1 cellular context compared by ENCODE assay signal in genomic region chr19:35247526-35248309, GRCh38.
TF ChIP-seq lines count a peak whose summit lies in the region.

No MANE protein-coding gene starts in this region.

TF ChIP-seq in HepG2, 621 proteins besides CTCF, POLR2A, EP300 and RAD21 (continues in another document):
- TF ChIP-seq ZFP41 (CRISPR knock-in tag; IDR thresholded peaks at IDR 0.05; ENCODE audit: borderline replicate concordance) (no peak), AHR (CRISPR knock-in tag; IDR thresholded peaks at IDR 0.05) (no peak), TBL1XR1 (IDR thresholded peaks at IDR 0.05; ENCODE audit: borderline replicate concordance, low read length, partially characterized antibody) (no peak), ZFY (CRISPR knock-in tag; IDR thresholded peaks at IDR 0.05) (no peak; the same call in 1 of the 2 replicates), ISL2 (CRISPR knock-in tag; IDR thresholded peaks at IDR 0.05) (peak; percentile 29; the same call in 1 of the 2 replicates), ZSCAN25 (CRISPR knock-in tag; IDR thresholded peaks at IDR 0.05) (no peak; the same call in 1 of the 2 replicates), MAZ (IDR thresholded peaks at IDR 0.05; ENCODE audit: borderline replicate concordance, low read depth, low read length) (peak; percentile 79; the same call in 1 of the 2 replicates), MAZ (CRISPR knock-in tag; IDR thresholded peaks at IDR 0.05; ENCODE audit: low read depth) (no peak), MYC (CRISPR knock-in tag; IDR thresholded peaks at IDR 0.05; ENCODE audit: borderline replicate concordance) (peak; percentile 76; the same call in 1 of the 2 replicates), THAP8 (CRISPR knock-in tag; IDR thresholded peaks at IDR 0.05; ENCODE audit: borderline replicate concordance) (peak; percentile 35; the same call in 1 of the 2 replicates), PRMT3 (CRISPR knock-in tag; IDR thresholded peaks at IDR 0.05; ENCODE audit: borderline replicate concordance, low read depth) (0 out of 2 replicates have a peak, but pooled peaks have one; percentile 23), ZBTB25 (CRISPR knock-in tag; IDR thresholded peaks at IDR 0.05) (peak; percentile 64), MAF1 (CRISPR knock-in tag; IDR thresholded peaks at IDR 0.05; ENCODE audit: borderline replicate concordance) (0 out of 2 replicates have a peak, but pooled peaks have one; percentile 38), ZIK1 (CRISPR knock-in tag; IDR thresholded peaks at IDR 0.05; ENCODE audit: borderline replicate concordance, low read depth) (peak; percentile 62; the same call in 1 of the 2 replicates), ZNF343 (CRISPR knock-in tag; IDR thresholded peaks at IDR 0.05) (0 out of 2 replicates have a peak, but pooled peaks have one; percentile 0), KLF9 (CRISPR knock-in tag; IDR thresholded peaks at IDR 0.05; ENCODE audit: low read depth) (no peak; the same call in 1 of the 2 replicates), ZNF280D (CRISPR knock-in tag; IDR thresholded peaks at IDR 0.05) (0 out of 2 replicates have a peak, but pooled peaks have one; percentile 4), ZNF367 (CRISPR knock-in tag; IDR thresholded peaks at IDR 0.05; ENCODE audit: borderline replicate concordance) (0 out of 2 replicates have a peak, but pooled peaks have one; percentile 50), NRL (CRISPR knock-in tag; IDR thresholded peaks at IDR 0.05; ENCODE audit: borderline replicate concordance) (no peak; the same call in 1 of the 2 replicates), ZFP36L1 (CRISPR knock-in tag; IDR thresholded peaks at IDR 0.05) (peak; percentile 27; the same call in 1 of the 2 replicates), KIAA2018 (CRISPR knock-in tag; IDR thresholded peaks at IDR 0.05; ENCODE audit: borderline replicate concordance) (no peak), ZNF792 (CRISPR knock-in tag; IDR thresholded peaks at IDR 0.05) (no peak), HNF1B (CRISPR knock-in tag; IDR thresholded peaks at IDR 0.05) (peak; percentile 11; the same call in 1 of the 2 replicates), STAG1 (CRISPR knock-in tag; IDR thresholded peaks at IDR 0.05) (peak; percentile 82), HES4 (CRISPR knock-in tag; IDR thresholded peaks at IDR 0.05; ENCODE audit: borderline replicate concordance) (no peak)
- TF ChIP-seq, protein P1, sequence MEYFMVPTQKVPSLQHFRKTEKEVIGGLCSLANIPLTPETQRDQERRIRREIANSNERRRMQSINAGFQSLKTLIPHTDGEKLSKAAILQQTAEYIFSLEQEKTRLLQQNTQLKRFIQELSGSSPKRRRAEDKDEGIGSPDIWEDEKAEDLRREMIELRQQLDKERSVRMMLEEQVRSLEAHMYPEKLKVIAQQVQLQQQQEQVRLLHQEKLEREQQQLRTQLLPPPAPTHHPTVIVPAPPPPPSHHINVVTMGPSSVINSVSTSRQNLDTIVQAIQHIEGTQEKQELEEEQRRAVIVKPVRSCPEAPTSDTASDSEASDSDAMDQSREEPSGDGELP (IDR thresholded peaks at IDR 0.05; ENCODE audit: borderline replicate concordance, low read depth): peak; percentile 73; the same call in 1 of the 2 replicates
- TF ChIP-seq, protein P2, sequence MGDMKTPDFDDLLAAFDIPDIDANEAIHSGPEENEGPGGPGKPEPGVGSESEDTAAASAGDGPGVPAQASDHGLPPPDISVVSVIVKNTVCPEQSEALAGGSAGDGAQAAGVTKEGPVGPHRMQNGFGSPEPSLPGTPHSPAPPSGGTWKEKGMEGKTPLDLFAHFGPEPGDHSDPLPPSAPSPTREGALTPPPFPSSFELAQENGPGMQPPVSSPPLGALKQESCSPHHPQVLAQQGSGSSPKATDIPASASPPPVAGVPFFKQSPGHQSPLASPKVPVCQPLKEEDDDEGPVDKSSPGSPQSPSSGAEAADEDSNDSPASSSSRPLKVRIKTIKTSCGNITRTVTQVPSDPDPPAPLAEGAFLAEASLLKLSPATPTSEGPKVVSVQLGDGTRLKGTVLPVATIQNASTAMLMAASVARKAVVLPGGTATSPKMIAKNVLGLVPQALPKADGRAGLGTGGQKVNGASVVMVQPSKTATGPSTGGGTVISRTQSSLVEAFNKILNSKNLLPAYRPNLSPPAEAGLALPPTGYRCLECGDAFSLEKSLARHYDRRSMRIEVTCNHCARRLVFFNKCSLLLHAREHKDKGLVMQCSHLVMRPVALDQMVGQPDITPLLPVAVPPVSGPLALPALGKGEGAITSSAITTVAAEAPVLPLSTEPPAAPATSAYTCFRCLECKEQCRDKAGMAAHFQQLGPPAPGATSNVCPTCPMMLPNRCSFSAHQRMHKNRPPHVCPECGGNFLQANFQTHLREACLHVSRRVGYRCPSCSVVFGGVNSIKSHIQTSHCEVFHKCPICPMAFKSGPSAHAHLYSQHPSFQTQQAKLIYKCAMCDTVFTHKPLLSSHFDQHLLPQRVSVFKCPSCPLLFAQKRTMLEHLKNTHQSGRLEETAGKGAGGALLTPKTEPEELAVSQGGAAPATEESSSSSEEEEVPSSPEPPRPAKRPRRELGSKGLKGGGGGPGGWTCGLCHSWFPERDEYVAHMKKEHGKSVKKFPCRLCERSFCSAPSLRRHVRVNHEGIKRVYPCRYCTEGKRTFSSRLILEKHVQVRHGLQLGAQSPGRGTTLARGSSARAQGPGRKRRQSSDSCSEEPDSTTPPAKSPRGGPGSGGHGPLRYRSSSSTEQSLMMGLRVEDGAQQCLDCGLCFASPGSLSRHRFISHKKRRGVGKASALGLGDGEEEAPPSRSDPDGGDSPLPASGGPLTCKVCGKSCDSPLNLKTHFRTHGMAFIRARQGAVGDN (CRISPR knock-in tag; IDR thresholded peaks at IDR 0.05): peak; percentile 69
- TF ChIP-seq, protein P3, sequence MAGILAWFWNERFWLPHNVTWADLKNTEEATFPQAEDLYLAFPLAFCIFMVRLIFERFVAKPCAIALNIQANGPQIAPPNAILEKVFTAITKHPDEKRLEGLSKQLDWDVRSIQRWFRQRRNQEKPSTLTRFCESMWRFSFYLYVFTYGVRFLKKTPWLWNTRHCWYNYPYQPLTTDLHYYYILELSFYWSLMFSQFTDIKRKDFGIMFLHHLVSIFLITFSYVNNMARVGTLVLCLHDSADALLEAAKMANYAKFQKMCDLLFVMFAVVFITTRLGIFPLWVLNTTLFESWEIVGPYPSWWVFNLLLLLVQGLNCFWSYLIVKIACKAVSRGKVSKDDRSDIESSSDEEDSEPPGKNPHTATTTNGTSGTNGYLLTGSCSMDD (CRISPR knock-in tag; IDR thresholded peaks at IDR 0.05): no peak
- TF ChIP-seq, protein P4, sequence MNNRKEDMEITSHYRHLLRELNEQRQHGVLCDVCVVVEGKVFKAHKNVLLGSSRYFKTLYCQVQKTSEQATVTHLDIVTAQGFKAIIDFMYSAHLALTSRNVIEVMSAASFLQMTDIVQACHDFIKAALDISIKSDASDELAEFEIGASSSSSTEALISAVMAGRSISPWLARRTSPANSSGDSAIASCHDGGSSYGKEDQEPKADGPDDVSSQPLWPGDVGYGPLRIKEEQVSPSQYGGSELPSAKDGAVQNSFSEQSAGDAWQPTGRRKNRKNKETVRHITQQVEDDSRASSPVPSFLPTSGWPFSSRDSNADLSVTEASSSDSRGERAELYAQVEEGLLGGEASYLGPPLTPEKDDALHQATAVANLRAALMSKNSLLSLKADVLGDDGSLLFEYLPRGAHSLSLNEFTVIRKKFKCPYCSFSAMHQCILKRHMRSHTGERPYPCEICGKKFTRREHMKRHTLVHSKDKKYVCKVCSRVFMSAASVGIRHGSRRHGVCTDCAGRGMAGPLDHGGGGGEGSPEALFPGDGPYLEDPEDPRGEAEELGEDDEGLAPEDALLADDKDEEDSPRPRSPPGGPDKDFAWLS (CRISPR knock-in tag; IDR thresholded peaks at IDR 0.05; ENCODE audit: borderline replicate concordance): no peak
